ENCODE assay signal across 11 cellular contexts in genomic region chr4:26179316-26179760, GRCh38.
A peak's percentile ranks its signal among the peaks of the same experiment; 100 is the strongest.
DNase-seq lines count a peak whose midpoint lies in the region; ATAC-seq and TF ChIP-seq lines count a peak whose summit lies in the region.
"Had no signal": no experiment of that assay in that cellular context is flagged by ENCODE, and none has a peak within 500 bp of the region (broad histone marks: within the 10 kb centered on the region; RNA-seq: fewer than 3 reads in every experiment).

No MANE protein-coding gene starts in this region.

- H3K79me2 ChIP-seq in smooth muscle cell (ENCODE audit: low read depth), result no peaks in the 10 kb centered on the region

- no peaks in the 10 kb centered on the region for H3K27me3 ChIP-seq in BLaER1
- H3K27me3 ChIP-seq in smooth muscle cell (ENCODE audit: low read depth), result no peaks in the 10 kb centered on the region
- H3K27me3 ChIP-seq in heart left ventricle, result peaks cover 0 to 5% (median 0%) of the 10 kb centered on the region in 9 donors
- no peaks in the 10 kb centered on the region for H3K27me3 ChIP-seq in colonic mucosa
- H3K27me3 ChIP-seq: body of pancreas had no signal

- H2AFZ ChIP-seq in smooth muscle cell (ENCODE audit: low read depth), result no peak overlapping the region

- H3K27ac ChIP-seq in BLaER1 (no peak overlapping the region), smooth muscle cell (ENCODE audit: low read depth) (no peak overlapping the region), heart left ventricle (peak overlapping the region in 1 of 12 donors; percentile 25), colonic mucosa (no peak overlapping the region)
- H3K27ac ChIP-seq: body of pancreas had no signal

- TF ChIP-seq POLR2A in heart left ventricle (IDR thresholded peaks at IDR 0.05), result no peak

- peaks cover 7% of the 10 kb centered on the region for H3F3A ChIP-seq in smooth muscle cell (ENCODE audit: low read depth)

- H3K4me2 ChIP-seq in BLaER1 (peak overlapping the region; percentile 59), smooth muscle cell (no peak overlapping the region)

- peaks cover 15% of the 10 kb centered on the region for H3K4me1 ChIP-seq in BLaER1
- H3K4me1 ChIP-seq in smooth muscle cell (ENCODE audit: low read depth), result peaks cover 9% of the 10 kb centered on the region
- peaks cover 0 to 9% (median 0%) of the 10 kb centered on the region in 12 donors for H3K4me1 ChIP-seq in heart left ventricle
- H3K4me1 ChIP-seq in colonic mucosa, result peaks cover 1% of the 10 kb centered on the region

- no peaks in the 10 kb centered on the region for H3K36me3 ChIP-seq in BLaER1
- H3K36me3 ChIP-seq in smooth muscle cell (ENCODE audit: low read depth), result no peaks in the 10 kb centered on the region
- H3K36me3 ChIP-seq in heart left ventricle, result no peaks in the 10 kb centered on the region
- H3K36me3 ChIP-seq in colonic mucosa, result no peaks in the 10 kb centered on the region

- intact Hi-C loops in heart left ventricle (cut with DNase I), result loop anchor here in 1 of 10 donors (10.0 kb wide), 1 partner anchor 95 kb away; no protein-coding TSS in a partner anchor
- intact Hi-C loops in colonic mucosa (cut with DNase I), result no loop called here

- no peaks in the 10 kb centered on the region for H4K20me1 ChIP-seq in BLaER1
- no peaks in the 10 kb centered on the region for H4K20me1 ChIP-seq in smooth muscle cell (ENCODE audit: low read depth)

- 92% methylated on average over 6 of the region's 6 CpGs for WGBS in smooth muscle cell (ENCODE audit: low lambda C conversion rate)
- 73 to 78% (median 77%) methylated on average over 6 of the region's 6 CpGs for WGBS in heart left ventricle, 4 donors

- H3K9ac ChIP-seq in BLaER1 (no peak overlapping the region), smooth muscle cell (ENCODE audit: low read depth) (no peak overlapping the region), colonic mucosa (ENCODE audit: low read depth in 2 of 2, low read length in 2 of 2) (no peak overlapping the region)

- no peaks in the 10 kb centered on the region for H3K9me3 ChIP-seq in BLaER1
- H3K9me3 ChIP-seq in smooth muscle cell (replicated peaks; ENCODE audit: low read depth), result no peaks in the 10 kb centered on the region
- H3K9me3 ChIP-seq in heart left ventricle, result peaks cover 0 to 3% (median 0%) of the 10 kb centered on the region in 12 donors
- no peaks in the 10 kb centered on the region for H3K9me3 ChIP-seq in colonic mucosa
- H3K9me3 ChIP-seq: body of pancreas had no signal

- ATAC-seq in GM18861 (IDR thresholded peaks at IDR 0.05; ENCODE audit: unreplicated experiment) (peak; percentile 88), GM21825 (IDR thresholded peaks at IDR 0.05; ENCODE audit: unreplicated experiment) (peak; percentile 55), HG03439 (IDR thresholded peaks at IDR 0.05; ENCODE audit: unreplicated experiment) (peak; percentile 82), heart left ventricle (no peak)
- ATAC-seq: body of pancreas; CD8-positive, alpha-beta T cell had no signal

- H3K4me3 ChIP-seq in BLaER1, result no peak overlapping the region
- H3K4me3 ChIP-seq in smooth muscle cell, result no peak overlapping the region
- H3K4me3 ChIP-seq in heart left ventricle, result no peak overlapping the region
- H3K4me3 ChIP-seq in colonic mucosa, result no peak overlapping the region
- H3K4me3 ChIP-seq: body of pancreas had no signal

- DNase-seq in smooth muscle cell (lab: John Stamatoyannopoulos, UW; ENCODE audit: unreplicated experiment) (no peak), heart left ventricle (no peak), AG20443 (ENCODE audit: low spot score) (no peak), colonic mucosa (no peak)
- DNase-seq: CD8-positive, alpha-beta T cell; mesendoderm had no signal

- no peak for TF ChIP-seq CTCF in smooth muscle cell (IDR thresholded peaks at IDR 0.05; ENCODE audit: borderline replicate concordance, insufficient read depth, poor library complexity, severe bottlenecking)
- TF ChIP-seq CTCF in heart left ventricle (IDR thresholded peaks at IDR 0.05), result no peak
- TF ChIP-seq CTCF in colonic mucosa (IDR thresholded peaks at IDR 0.05), result no peak

Comparison
In these comparisons a context has a peak if more than half of its experiments do, and no peak if none do; other contexts are left out.
1. ATAC-seq: peak in GM18861 (single experiment), GM21825 (single experiment) and HG03439 (single experiment); none in heart left ventricle (0 of 4).